Comparison of ENCODE assay signal across 8 cellular contexts in the genomic region with DNA sequence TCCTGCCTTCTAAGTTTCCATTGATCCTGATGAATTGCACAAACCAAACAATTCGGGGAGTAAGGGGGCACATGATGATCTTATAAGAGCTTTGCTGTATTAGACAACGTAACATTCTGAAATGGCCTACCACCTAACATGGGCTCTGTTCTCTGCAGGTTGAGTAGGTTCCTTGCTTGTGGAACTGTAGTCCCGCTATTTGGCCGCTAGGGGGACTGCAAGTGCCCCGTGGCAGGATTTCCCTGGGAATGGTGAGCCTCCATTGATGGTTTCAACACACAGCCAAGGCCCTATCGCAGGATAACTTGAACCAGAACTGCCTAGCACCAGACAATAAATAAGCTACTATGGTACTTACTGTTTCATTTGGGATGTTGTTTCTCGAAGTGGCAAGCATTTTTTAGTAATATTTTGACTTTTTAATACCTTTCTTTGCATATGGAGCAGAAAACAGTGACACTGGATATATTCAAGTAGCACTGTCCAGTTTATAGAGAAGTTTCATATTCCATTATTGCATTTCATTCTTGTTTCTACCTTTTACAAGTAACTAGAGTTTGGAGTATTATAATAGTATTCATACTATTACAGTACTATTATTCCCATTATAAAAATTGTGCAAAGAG. TPM values are rescaled to one million over a fixed set of nuclear protein-coding genes. Genes with fewer than 3 reads are reported as not detected.
DNase-seq lines count a peak whose midpoint lies in the region; ATAC-seq and TF ChIP-seq lines count a peak whose summit lies in the region.

No MANE protein-coding gene starts in this region.

- CTCF ChIA-PET in activated CD8-positive, alpha-beta memory T cell treated with anti-CD3 and anti-CD28 coated beads, Interleukin-2, amount 10 ng/mL, durations not matched to agents 7 days and 5 days (lab: Charles Lee): no interaction called here

- no peaks in the 10 kb centered on the region for H3K27me3 Mint-ChIP-seq in activated CD8-positive, alpha-beta memory T cell treated with anti-CD3 and anti-CD28 coated beads, Interleukin-2, amount 10 ng/mL, durations not matched to agents 7 days and 5 days
- H3K27me3 Mint-ChIP-seq in activated naive CD8-positive, alpha-beta T cell treated with anti-CD3 and anti-CD28 coated beads for 36 hours: no peaks in the 10 kb centered on the region

- H3K4me2 ChIP-seq in KMS-11 (no peak overlapping the region), mesendoderm (ENCODE audit: low read length) (no peak overlapping the region)

- no peak overlapping the region for H3K23ac ChIP-seq in mesendoderm (ENCODE audit: low read length)

- TF ChIP-seq CTCF in 22Rv1 (IDR thresholded peaks at IDR 0.05) (peak; percentile 79), GM12865 (IDR thresholded peaks at IDR 0.05; ENCODE audit: insufficient read depth, low read depth, low read length, missing control alignments) (peak; percentile 54), KMS-11 (conservative IDR thresholded peaks at IDR 0.05; ENCODE audit: low read depth, low read length) (peak; percentile 79), breast epithelium (IDR thresholded peaks at IDR 0.05) (peak; percentile 32 to 45 (median 35))

- ATAC-seq in activated CD8-positive, alpha-beta memory T cell treated with anti-CD3 and anti-CD28 coated beads, Interleukin-2, amount 10 ng/mL, durations not matched to agents 7 days and 5 days: no peak

- H3K79me1 ChIP-seq in mesendoderm (ENCODE audit: low read length): no peaks in the 10 kb centered on the region

- H2BK5ac ChIP-seq in mesendoderm (ENCODE audit: low read length): no peak overlapping the region

- H3K4me3 ChIP-seq in GM12865 (ENCODE audit: low read depth, low read length) (no peak overlapping the region), KMS-11 (IDR thresholded peaks at IDR 0.05; ENCODE audit: insufficient read depth, low read depth, low read length) (no peak overlapping the region), breast epithelium (no peak overlapping the region), mesendoderm (ENCODE audit: low read length) (no peak overlapping the region)

- H3K27me3 ChIP-seq in KMS-11 (ENCODE audit: insufficient read depth, low read depth) (no peaks in the 10 kb centered on the region), breast epithelium (peaks cover 0 to 16% of the 10 kb centered on the region in 2 donors), mesendoderm (ENCODE audit: insufficient read depth, low read length, poor library complexity) (no peaks in the 10 kb centered on the region)

- no peak overlapping the region for H2AK5ac ChIP-seq in mesendoderm (ENCODE audit: low read length)

- H2AFZ ChIP-seq in KMS-11 (ENCODE audit: low read depth): no peak overlapping the region

- no peak overlapping the region for H4K8ac ChIP-seq in mesendoderm (ENCODE audit: low read depth, low read length)

- H3K4ac ChIP-seq in mesendoderm (ENCODE audit: low read depth, low read length): no peak overlapping the region

- WGBS in mesendoderm (ENCODE audit: extremely low coverage, insufficient coverage, low lambda C conversion rate): no CpG with 5 or more reads among the region's 7 CpGs

- no peaks in the 10 kb centered on the region for H4K20me1 ChIP-seq in KMS-11 (ENCODE audit: insufficient read depth)

- DNase-seq in GM12865 (ENCODE audit: low read depth) (peak; percentile 14), breast epithelium (ENCODE audit: low spot score in 2 of 2) (no peak), mesendoderm (peak; percentile 64)
- no peak for DNase-seq in activated CD8-positive, alpha-beta memory T cell treated with anti-CD3 and anti-CD28 coated beads, Interleukin-2, amount 10 ng/mL, durations not matched to agents 7 days and 5 days
- DNase-seq in activated naive CD8-positive, alpha-beta T cell treated with anti-CD3 and anti-CD28 coated beads for 36 hours: no peak
- no peak for DNase-seq in central memory CD4-positive, alpha-beta T cell

- TF ChIP-seq POLR2A in breast epithelium (IDR thresholded peaks at IDR 0.05): no peak

- H3K56ac ChIP-seq in mesendoderm (ENCODE audit: low read length): no peak overlapping the region

- peaks cover 5% of the 10 kb centered on the region for H3K4me1 ChIP-seq in KMS-11 (ENCODE audit: low read depth, poor library complexity, severe bottlenecking)
- no peaks in the 10 kb centered on the region for H3K4me1 ChIP-seq in breast epithelium
- no peaks in the 10 kb centered on the region for H3K4me1 ChIP-seq in mesendoderm (ENCODE audit: control insufficient read depth, low read depth, low read length)

- no peaks in the 10 kb centered on the region for H3K9me3 ChIP-seq in breast epithelium

- no peak overlapping the region for H3K18ac ChIP-seq in mesendoderm (ENCODE audit: low read length)

- no peaks in the 10 kb centered on the region for H3K4me1 Mint-ChIP-seq in activated CD8-positive, alpha-beta memory T cell treated with anti-CD3 and anti-CD28 coated beads, Interleukin-2, amount 10 ng/mL, durations not matched to agents 7 days and 5 days
- no peaks in the 10 kb centered on the region for H3K4me1 Mint-ChIP-seq in activated naive CD8-positive, alpha-beta T cell treated with anti-CD3 and anti-CD28 coated beads for 36 hours

- H3K27ac ChIP-seq in 22Rv1 (peak overlapping the region; percentile 98), KMS-11 (no peak overlapping the region), breast epithelium (no peak overlapping the region), mesendoderm (ENCODE audit: low read depth, low read length) (no peak overlapping the region)

- H3K79me2 ChIP-seq in KMS-11 (ENCODE audit: insufficient read depth, low read depth) (no peaks in the 10 kb centered on the region), mesendoderm (ENCODE audit: control insufficient read depth, insufficient read depth, low read length) (no peaks in the 10 kb centered on the region)

- no peak overlapping the region for H3K4me3 Mint-ChIP-seq in activated CD8-positive, alpha-beta memory T cell treated with anti-CD3 and anti-CD28 coated beads, Interleukin-2, amount 10 ng/mL, durations not matched to agents 7 days and 5 days
- H3K4me3 Mint-ChIP-seq in activated naive CD8-positive, alpha-beta T cell treated with anti-CD3 and anti-CD28 coated beads for 36 hours: no peak overlapping the region

- intact Hi-C loops in breast epithelium (cut with DNase I; ENCODE audit: low total_unique reads): no loop called here

- H3K36me3 ChIP-seq in KMS-11 (ENCODE audit: insufficient read depth): no peaks in the 10 kb centered on the region
- no peaks in the 10 kb centered on the region for H3K36me3 ChIP-seq in breast epithelium
- H3K36me3 ChIP-seq in mesendoderm (ENCODE audit: control insufficient read depth, insufficient read depth, low read length): no peaks in the 10 kb centered on the region

- H3K9ac ChIP-seq in KMS-11 (no peak overlapping the region), mesendoderm (ENCODE audit: low read length) (no peak overlapping the region)

- no peak overlapping the region for H3K27ac Mint-ChIP-seq in activated CD8-positive, alpha-beta memory T cell treated with anti-CD3 and anti-CD28 coated beads, Interleukin-2, amount 10 ng/mL, durations not matched to agents 7 days and 5 days
- H3K27ac Mint-ChIP-seq in activated naive CD8-positive, alpha-beta T cell treated with anti-CD3 and anti-CD28 coated beads for 36 hours: no peak overlapping the region

- H3K36me3 Mint-ChIP-seq in activated CD8-positive, alpha-beta memory T cell treated with anti-CD3 and anti-CD28 coated beads, Interleukin-2, amount 10 ng/mL, durations not matched to agents 7 days and 5 days: no peaks in the 10 kb centered on the region
- no peaks in the 10 kb centered on the region for H3K36me3 Mint-ChIP-seq in activated naive CD8-positive, alpha-beta T cell treated with anti-CD3 and anti-CD28 coated beads for 36 hours

- H3K9me3 Mint-ChIP-seq in activated CD8-positive, alpha-beta memory T cell treated with anti-CD3 and anti-CD28 coated beads, Interleukin-2, amount 10 ng/mL, durations not matched to agents 7 days and 5 days (ENCODE audit: low read depth): no peaks in the 10 kb centered on the region
- no peaks in the 10 kb centered on the region for H3K9me3 Mint-ChIP-seq in activated naive CD8-positive, alpha-beta T cell treated with anti-CD3 and anti-CD28 coated beads for 36 hours

- no peak overlapping the region for H4K5ac ChIP-seq in mesendoderm (ENCODE audit: low read length)

- H2BK120ac ChIP-seq in mesendoderm (ENCODE audit: low read depth, low read length): no peak overlapping the region

- H2BK15ac ChIP-seq in mesendoderm (replicated peaks; ENCODE audit: low read depth): no peak overlapping the region

RNA-seq across cellular contexts. Expression of a gene that starts 11.9 kb away (rescaled TPM):
- total RNA-seq in breast epithelium: 10 to 100 TPM; 29.1 to 51.8 (median 35.7) TPM
- 2.8 TPM for polyA plus RNA-seq in mesendoderm (2013, experiment 1 of 2)
- polyA plus RNA-seq in mesendoderm (2013, experiment 2 of 2): 2.8 TPM
- total RNA-seq in activated CD8-positive, alpha-beta memory T cell treated with anti-CD3 and anti-CD28 coated beads, Interleukin-2, amount 10 ng/mL, durations not matched to agents 7 days and 5 days: under 1 TPM in 1 of 2 experiments, not detected in 1; 0.06 TPM
- total RNA-seq in activated naive CD8-positive, alpha-beta T cell treated with anti-CD3 and anti-CD28 coated beads for 36 hours: not detected

Comparison
In these comparisons a context has a peak if more than half of its experiments do, and no peak if none do; other contexts are left out.
1. DNase-seq: peak in GM12865 (single experiment) and mesendoderm (single experiment); none in breast epithelium (0 of 2), activated CD8-positive, alpha-beta memory T cell treated with anti-CD3 and anti-CD28 coated beads, Interleukin-2, amount 10 ng/mL, durations not matched to agents 7 days and 5 days (single experiment), activated naive CD8-positive, alpha-beta T cell treated with anti-CD3 and anti-CD28 coated beads for 36 hours (single experiment) and central memory CD4-positive, alpha-beta T cell (single experiment).
2. RNA of a gene that starts 11.9 kb away (total RNA-seq): 29.1 to 51.8 TPM in breast epithelium; 0.06 TPM in activated CD8-positive, alpha-beta memory T cell treated with anti-CD3 and anti-CD28 coated beads, Interleukin-2, amount 10 ng/mL, durations not matched to agents 7 days and 5 days and not detected in activated naive CD8-positive, alpha-beta T cell treated with anti-CD3 and anti-CD28 coated beads for 36 hours; every median in the first group is over 10 times any median in the second.
3. Peak in every context shown above with its lines, with median percentiles within 50 percentile points of each other: CTCF ChIP-seq.